Comparison of ENCODE assay signal across 8 cellular contexts in the genomic region with DNA sequence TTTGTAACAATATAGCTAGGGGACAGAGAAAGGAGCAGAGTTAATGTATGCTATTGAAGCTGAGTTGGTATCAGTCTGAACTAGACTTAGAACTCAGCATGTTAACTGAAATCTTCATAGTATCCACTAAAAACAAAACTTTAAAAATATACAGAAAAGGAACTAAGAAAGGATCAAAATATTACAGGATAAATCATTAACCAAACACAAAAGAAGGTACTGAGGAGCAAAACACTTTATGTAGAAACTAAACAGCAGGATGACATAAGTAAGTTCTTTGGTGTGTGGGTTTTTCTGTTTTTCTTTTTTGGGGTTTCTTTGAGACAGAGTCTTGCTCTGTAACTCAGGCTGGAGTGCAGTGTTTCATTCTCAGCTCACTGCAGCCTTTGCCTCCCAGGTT. TPM values are rescaled to one million over a fixed set of nuclear protein-coding genes. Genes with fewer than 3 reads are reported as not detected.
DNase-seq lines count a peak whose midpoint lies in the region; ATAC-seq, FAIRE-seq and TF ChIP-seq lines count a peak whose summit lies in the region.
"Not testable (repeated sequence)": the region's sequence is repeated elsewhere in the genome, so short reads cannot be mapped to it uniquely, and the experiment has no call there.

No MANE protein-coding gene starts in this region.

- not testable (repeated sequence) for H3K4me3 ChIP-seq in pancreas

- ATAC-seq in GM18511 (IDR thresholded peaks at IDR 0.05; ENCODE audit: unreplicated experiment) (peak; percentile 100), GM19324 (IDR thresholded peaks at IDR 0.05; ENCODE audit: low FRiP score, unreplicated experiment) (peak; percentile 94), GM21423 (IDR thresholded peaks at IDR 0.05; ENCODE audit: unreplicated experiment) (peak; percentile 100), HG02571 (IDR thresholded peaks at IDR 0.05; ENCODE audit: unreplicated experiment) (peak; percentile 96), HG02885 (IDR thresholded peaks at IDR 0.05; ENCODE audit: poor library complexity, unreplicated experiment) (peak; percentile 66), HG03097 (IDR thresholded peaks at IDR 0.05; ENCODE audit: low FRiP score, unreplicated experiment) (peak; percentile 90), HG03439 (IDR thresholded peaks at IDR 0.05; ENCODE audit: unreplicated experiment) (peak; percentile 90)
- not testable (repeated sequence) for ATAC-seq in pancreas

- not testable (repeated sequence) for DNase-seq in pancreas

- not testable (repeated sequence) for H3K27ac ChIP-seq in pancreas

- not testable (repeated sequence) for H3K9me3 ChIP-seq in pancreas

- FAIRE-seq in pancreas (lab: Jason Lieb, UNC): peak; percentile 26

- intact Hi-C loops in pancreas (cut with DNase I): not testable (repeated sequence)

- TF ChIP-seq CTCF in pancreas (IDR thresholded peaks at IDR 0.05): not testable (repeated sequence)

- not testable (repeated sequence) for H3K27me3 ChIP-seq in pancreas

- not testable (repeated sequence) for H3K4me1 ChIP-seq in pancreas

- H3K36me3 ChIP-seq in pancreas: not testable (repeated sequence)

RNA-seq across cellular contexts. Expression of gene AGAP9, which starts 55.1 kb away (rescaled TPM):
- 10 to 100 TPM in 1 of 6 donors, 1 to 10 TPM in 5; 3.8 to 11.5 (median 8.1) TPM for total RNA-seq in pancreas
- 10 to 100 TPM; 20.7 to 35.7 TPM for polyA plus RNA-seq in pancreas
